Comparison of ENCODE assay signal across 14 cellular contexts in genomic region chr6:27834879-27835549, GRCh38.
A peak's percentile ranks its signal among the peaks of the same experiment; 100 is the strongest.
DNase-seq lines count a peak whose midpoint lies in the region; ATAC-seq, FAIRE-seq and TF ChIP-seq lines count a peak whose summit lies in the region.
"Had no signal": no experiment of that assay in that cellular context is flagged by ENCODE, and none has a peak within 500 bp of the region (broad histone marks: within the 10 kb centered on the region; RNA-seq: fewer than 3 reads in every experiment).

No MANE protein-coding gene starts in this region.

- TF ChIP-seq EP300 in SK-N-SH (IDR thresholded peaks at IDR 0.05; ENCODE audit: borderline replicate concordance in 1 of 2, low read depth in 1 of 2, low read length in 1 of 2) = no peak

- DNase-seq in SK-N-SH (no peak), MM.1S (no peak), neural crest cell (ENCODE audit: low read depth, low spot score) (no peak), retina (no peak), pancreas (no peak)
- no peak for DNase-seq in activated T-helper 2 cell treated with anti-CD3 and anti-CD28 coated beads, Interferon-gamma antibody, Interleukin-2, Interleukin-4, amounts not matched to agents 10 μg/mL and 5 μg/mL and 100 μg/mL, durations not matched to agents 14 hours and 24 hours and 36 hours (ENCODE audit: low spot score)
- DNase-seq: ACHN; activated CD4-positive, CD25-positive, alpha-beta regulatory T cell; GDM1; NCI-H1417 treated with DMSO at 0.1 percent for 48 hours had no signal

- H3K9me3 Mint-ChIP-seq in activated T-helper 2 cell treated with anti-CD3 and anti-CD28 coated beads, Interferon-gamma antibody, Interleukin-2, Interleukin-4, amounts not matched to agents 10 μg/mL and 5 μg/mL and 100 μg/mL, durations not matched to agents 14 hours and 24 hours and 36 hours = no peaks in the 10 kb centered on the region
- peaks cover 3% of the 10 kb centered on the region for H3K9me3 Mint-ChIP-seq in neural crest cell

- peaks cover 0 to 8% of the 10 kb centered on the region in 2 experiments for H3K36me3 ChIP-seq in SK-N-SH (replicated peaks in 1 of 2; ENCODE audit: control insufficient read depth in 1 of 2, insufficient read depth in 2 of 2, low read length in 1 of 2)
- H3K36me3 ChIP-seq in MM.1S (replicated peaks; ENCODE audit: insufficient read depth, low read length) = no peaks in the 10 kb centered on the region
- H3K36me3 ChIP-seq in pancreas = no peaks in the 10 kb centered on the region

- 73% methylated on average over 4 of the region's 4 CpGs for WGBS in SK-N-SH (ENCODE audit: low lambda C conversion rate)
- WGBS in pancreas, 2 donors = 70 to 81% methylated on average over 4 of the region's 4 CpGs

- peak overlapping the region; percentile 99; the same call in 1 of the 2 replicates for H3K9ac ChIP-seq in SK-N-SH
- no peak overlapping the region for H3K9ac ChIP-seq in MM.1S (ENCODE audit: low read length)

- no peaks in the 10 kb centered on the region for H3K27me3 Mint-ChIP-seq in activated T-helper 2 cell treated with anti-CD3 and anti-CD28 coated beads, Interferon-gamma antibody, Interleukin-2, Interleukin-4, amounts not matched to agents 10 μg/mL and 5 μg/mL and 100 μg/mL, durations not matched to agents 14 hours and 24 hours and 36 hours (ENCODE audit: low read depth)
- peaks cover 3% of the 10 kb centered on the region for H3K27me3 Mint-ChIP-seq in neural crest cell (ENCODE audit: low read depth)

- intact Hi-C loops in activated T-helper 2 cell treated with anti-CD3 and anti-CD28 coated beads, Interferon-gamma antibody, Interleukin-2, Interleukin-4, amounts not matched to agents 10 μg/mL and 5 μg/mL and 100 μg/mL, durations not matched to agents 14 hours and 24 hours and 36 hours (cut with micrococcal nuclease) = loop anchor here (10.0 kb wide), 1 partner anchor 1640 kb away; a partner anchor contains a TSS
- intact Hi-C loops in pancreas (cut with DNase I) = no loop called here

- H3K4me1 ChIP-seq in SK-N-SH (ENCODE audit: control insufficient read depth in 1 of 2, insufficient read depth in 2 of 2, low read depth in 1 of 2, low read length in 1 of 2) (peaks cover 0 to 12% of the 10 kb centered on the region in 2 experiments; a peak in 3 of 4 replicates), MM.1S (ENCODE audit: low read length) (peaks cover 25% of the 10 kb centered on the region), pancreas (peaks cover 0 to 15% (median 9%) of the 10 kb centered on the region in 3 donors)

- peak overlapping the region in 1 of 2 experiments; percentile 83; a peak in 2 of 4 replicates for H3K4me3 ChIP-seq in SK-N-SH (ENCODE audit: low read depth in 2 of 2, low read length in 1 of 2)
- H3K4me3 ChIP-seq in MM.1S (ENCODE audit: low read length) = no peak overlapping the region
- no peak overlapping the region for H3K4me3 ChIP-seq in pancreas

- POLR2A ChIA-PET in SK-N-SH (lab: Yijun Ruan, JAX) = interaction anchor here (4.6 to 11.5 kb wide), 3 partner anchors 11 to 54 kb away, joined by 57 to 578 read pairs (median 80); a partner anchor contains a TSS

- CTCF ChIA-PET in SK-N-SH (lab: Yijun Ruan, JAX) = interaction anchor here (1.0 to 5.7 kb wide), 3 partner anchors 24 to 64 kb away, joined by 3 to 29 read pairs (median 3); no protein-coding TSS in a partner anchor

- H3K4me1 Mint-ChIP-seq in activated T-helper 2 cell treated with anti-CD3 and anti-CD28 coated beads, Interferon-gamma antibody, Interleukin-2, Interleukin-4, amounts not matched to agents 10 μg/mL and 5 μg/mL and 100 μg/mL, durations not matched to agents 14 hours and 24 hours and 36 hours (ENCODE audit: low read depth) = peaks cover 39% of the 10 kb centered on the region
- peaks cover 34% of the 10 kb centered on the region for H3K4me1 Mint-ChIP-seq in neural crest cell

- peaks cover 50% of the 10 kb centered on the region for H3K79me2 ChIP-seq in SK-N-SH (ENCODE audit: insufficient read depth)
- H3K79me2 ChIP-seq in MM.1S (ENCODE audit: low read length) = 0 out of 2 replicates have a peak, but pooled peaks cover 5% of the 10 kb centered on the region

- H4K20me1 ChIP-seq in SK-N-SH (ENCODE audit: insufficient read depth) (no peaks in the 10 kb centered on the region), MM.1S (ENCODE audit: insufficient read depth, low read length) (no peaks in the 10 kb centered on the region)

- peaks cover 9% of the 10 kb centered on the region for H3K36me3 Mint-ChIP-seq in activated T-helper 2 cell treated with anti-CD3 and anti-CD28 coated beads, Interferon-gamma antibody, Interleukin-2, Interleukin-4, amounts not matched to agents 10 μg/mL and 5 μg/mL and 100 μg/mL, durations not matched to agents 14 hours and 24 hours and 36 hours (ENCODE audit: low read depth)
- peaks cover 7% of the 10 kb centered on the region for H3K36me3 Mint-ChIP-seq in neural crest cell (ENCODE audit: low read depth)

- no peak for TF ChIP-seq RAD21 in SK-N-SH (IDR thresholded peaks at IDR 0.05; ENCODE audit: low read length)

- no peaks in the 10 kb centered on the region for H3K27me3 ChIP-seq in SK-N-SH (ENCODE audit: insufficient read depth)
- no peaks in the 10 kb centered on the region for H3K27me3 ChIP-seq in MM.1S (replicated peaks; ENCODE audit: insufficient read depth, low read length)
- peaks cover 0 to 3% (median 0%) of the 10 kb centered on the region in 4 donors for H3K27me3 ChIP-seq in pancreas

- FAIRE-seq in pancreas (lab: Jason Lieb, UNC) = no peak
- FAIRE-seq: endometrium, RCC 7860 had no signal

- ATAC-seq in SK-N-SH treated with all-trans-retinoic acid at 6 μM for 48 hours (no peak), pancreas (no peak), GM21390 (IDR thresholded peaks at IDR 0.05; ENCODE audit: unreplicated experiment) (no peak)

- no peaks in the 10 kb centered on the region for H3K9me3 ChIP-seq in SK-N-SH
- H3K9me3 ChIP-seq in MM.1S (replicated peaks; ENCODE audit: insufficient read depth, low read length) = no peaks in the 10 kb centered on the region
- no peaks in the 10 kb centered on the region for H3K9me3 ChIP-seq in pancreas

- peak overlapping the region; percentile 46 for H3K4me3 Mint-ChIP-seq in activated T-helper 2 cell treated with anti-CD3 and anti-CD28 coated beads, Interferon-gamma antibody, Interleukin-2, Interleukin-4, amounts not matched to agents 10 μg/mL and 5 μg/mL and 100 μg/mL, durations not matched to agents 14 hours and 24 hours and 36 hours (ENCODE audit: low read depth)
- peak overlapping the region; percentile 43 for H3K4me3 Mint-ChIP-seq in neural crest cell

- H2AFZ ChIP-seq in SK-N-SH (ENCODE audit: low read depth) (no peak overlapping the region), MM.1S (ENCODE audit: low read length) (0 out of 2 replicates have a peak overlapping the region, but pooled peaks have one; percentile 12)

- H3F3A ChIP-seq in SK-N-SH (replicated peaks; ENCODE audit: insufficient read depth) = peaks cover 39% of the 10 kb centered on the region
- H3F3A ChIP-seq in MM.1S (ENCODE audit: insufficient read depth, low read length) = peaks cover 58% of the 10 kb centered on the region

- H3K4me2 ChIP-seq in SK-N-SH = peak overlapping the region; percentile 97; the same call in 1 of the 2 replicates
- peak overlapping the region; percentile 84; the same call in 1 of the 2 replicates for H3K4me2 ChIP-seq in MM.1S (ENCODE audit: low read depth, low read length)

- H3K27ac Mint-ChIP-seq in activated T-helper 2 cell treated with anti-CD3 and anti-CD28 coated beads, Interferon-gamma antibody, Interleukin-2, Interleukin-4, amounts not matched to agents 10 μg/mL and 5 μg/mL and 100 μg/mL, durations not matched to agents 14 hours and 24 hours and 36 hours = peak overlapping the region; percentile 85
- H3K27ac Mint-ChIP-seq in neural crest cell (ENCODE audit: unreplicated experiment) = peak overlapping the region; percentile 37

- H3K9me2 ChIP-seq in SK-N-SH = no peaks in the 10 kb centered on the region
- no peaks in the 10 kb centered on the region for H3K9me2 ChIP-seq in MM.1S (replicated peaks; ENCODE audit: insufficient read depth, low read length)

- peak overlapping the region; percentile 97 to 99 for H3K27ac ChIP-seq in SK-N-SH (ENCODE audit: low read depth in 2 of 2, low read length in 1 of 2)
- peak overlapping the region; percentile 99; the same call in 1 of the 2 replicates for H3K27ac ChIP-seq in MM.1S (ENCODE audit: low read length)
- H3K27ac ChIP-seq in pancreas = no peak overlapping the region

- TF ChIP-seq CTCF in SK-N-SH (IDR thresholded peaks at IDR 0.05) (no peak), MM.1S (IDR thresholded peaks at IDR 0.05; ENCODE audit: low read length) (no peak), neural crest cell (conservative IDR thresholded peaks at IDR 0.05) (no peak), pancreas (IDR thresholded peaks at IDR 0.05) (no peak)

TF ChIP-seq in SK-N-SH, 30 proteins besides CTCF, POLR2A, EP300 and RAD21 (continues in another document):
- TF ChIP-seq IRF3 (IDR thresholded peaks at IDR 0.05; ENCODE audit: low read depth, low read length) (no peak), POLR2AphosphoS5 (IDR thresholded peaks at IDR 0.05; ENCODE audit: low read depth, low read length) (no peak), TEAD4 (IDR thresholded peaks at IDR 0.05; ENCODE audit: borderline replicate concordance, insufficient read depth) (no peak)

TF ChIP-seq in SK-N-SH treated with all-trans-retinoic acid at 6 μM for 48 hours, 23 proteins besides CTCF, POLR2A, EP300 and RAD21:
- TF ChIP-seq ZNF565 (CRISPR knock-in tag; conservative IDR thresholded peaks at IDR 0.05; ENCODE audit: low read depth) (no peak), PATZ1 (CRISPR knock-in tag; IDR thresholded peaks at IDR 0.05; ENCODE audit: borderline replicate concordance) (no peak), RARB (CRISPR knock-in tag; IDR thresholded peaks at IDR 0.05) (no peak)

Comparison
In these comparisons a context has a peak if more than half of its experiments do, and no peak if none do; other contexts are left out.
1. H3K27ac ChIP-seq: peak in SK-N-SH (2 of 2) and MM.1S (single experiment); none in pancreas (0 of 4).